25 cellular contexts compared by ENCODE assay signal in genomic region chr10:6242089-6242488, GRCh38.
"Had no signal": no experiment of that assay in that cellular context is flagged by ENCODE, and none has a peak within 500 bp of the region (broad histone marks: within the 10 kb centered on the region; RNA-seq: fewer than 3 reads in every experiment).

No MANE protein-coding gene starts in this region.

- H3K27ac Mint-ChIP-seq: activated CD4-positive, alpha-beta T cell treated with anti-CD3 and anti-CD28 coated beads for 36 hours; memory B cell; type B pancreatic cell had no signal

- H3K27ac ChIP-seq: body of pancreas, colonic mucosa, heart left ventricle, uterus had no signal

- H3K4me3 Mint-ChIP-seq: activated CD4-positive, alpha-beta T cell treated with anti-CD3 and anti-CD28 coated beads for 36 hours; immature natural killer cell; memory B cell; naive thymus-derived CD8-positive, alpha-beta T cell; type B pancreatic cell had no signal

- ATAC-seq: activated CD4-positive, alpha-beta T cell treated with anti-CD3 and anti-CD28 coated beads for 36 hours; activated naive CD4-positive, alpha-beta T cell treated with anti-CD3 and anti-CD28 coated beads, Interleukin-2, amount 50 U/mL, for 72 hours; body of pancreas; heart left ventricle; naive thymus-derived CD8-positive, alpha-beta T cell; right cardiac atrium; SK-N-SH treated with all-trans-retinoic acid at 6 μM for 48 hours; stimulated activated naive CD8-positive, alpha-beta T cell treated with anti-CD3 and anti-CD28 coated beads, Interleukin-15, Interleukin-2, amounts not matched to agents 100 U/mL and 50 U/mL, for 24 hours had no signal

- H3K4me3 ChIP-seq: body of pancreas, colonic mucosa, heart left ventricle, thoracic aorta, uterus had no signal

- H3K36me3 ChIP-seq: colonic mucosa, heart left ventricle, uterus had no signal

- H3K9me3 Mint-ChIP-seq: activated naive CD4-positive, alpha-beta T cell treated with anti-CD3 and anti-CD28 coated beads, Interleukin-2, amount 50 U/mL, for 72 hours; immature natural killer cell; type B pancreatic cell had no signal

- H3K27me3 ChIP-seq: body of pancreas, colonic mucosa, heart left ventricle, uterus had no signal

- H3K9me3 ChIP-seq: body of pancreas, colonic mucosa, thoracic aorta, uterus had no signal

- H3K27me3 Mint-ChIP-seq: activated CD4-positive, alpha-beta T cell treated with anti-CD3 and anti-CD28 coated beads for 36 hours; memory B cell; naive thymus-derived CD8-positive, alpha-beta T cell had no signal

- DNase-seq: activated CD4-positive, alpha-beta T cell treated with anti-CD3 and anti-CD28 coated beads for 36 hours; activated CD4-positive, CD25-positive, alpha-beta regulatory T cell; activated CD8-positive, alpha-beta memory T cell treated with anti-CD3 and anti-CD28 coated beads for 24 hours; activated naive CD4-positive, alpha-beta T cell; anterior cingulate cortex; body of pancreas; cerebellar nuclear complex; colonic mucosa; effector CD8-positive, alpha-beta T cell; foreskin fibroblast; heart left ventricle; hypothalamus; immature natural killer cell; kidney; naive thymus-derived CD8-positive, alpha-beta T cell; posterior cingulate gyrus; right cardiac atrium; stimulated activated CD4-positive, alpha-beta T cell treated with anti-CD3 and anti-CD28 coated beads, Interleukin-2, amount 100 ng/mL, for 48 hours; stimulated activated naive CD8-positive, alpha-beta T cell treated with anti-CD3 and anti-CD28 coated beads, Interleukin-15, Interleukin-2, amounts not matched to agents 100 U/mL and 50 U/mL, for 24 hours; uterus had no signal

- H3K4me1 ChIP-seq: body of pancreas, colonic mucosa, uterus had no signal

- H3K4me1 Mint-ChIP-seq: memory B cell had no signal
